Comparison of ENCODE assay signal across 19 cellular contexts in the genomic region with DNA sequence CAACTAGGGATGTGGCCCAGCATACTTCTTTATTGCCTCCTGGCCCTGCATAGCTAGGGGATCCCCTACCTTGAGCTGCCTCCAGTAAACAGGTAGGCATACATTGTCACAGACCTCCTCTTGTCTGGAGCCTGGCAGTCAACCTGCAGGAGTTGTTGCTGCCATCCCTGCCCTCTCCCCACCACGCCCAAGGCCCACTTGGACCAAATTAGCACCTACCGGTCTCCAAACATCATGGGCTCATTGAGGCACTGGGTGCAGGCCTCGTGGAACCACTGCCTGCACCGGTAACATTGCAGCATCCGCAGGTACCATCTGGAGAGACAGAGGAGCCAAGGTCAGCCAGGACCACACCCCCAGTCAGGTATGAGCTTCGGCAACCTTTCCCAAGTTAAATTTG.
"Had no signal": no experiment of that assay in that cellular context is flagged by ENCODE, and none has a peak within 500 bp of the region (broad histone marks: within the 10 kb centered on the region; RNA-seq: fewer than 3 reads in every experiment).

No MANE protein-coding gene starts in this region.

- H3K4me3 ChIP-seq: esophagus muscularis mucosa, heart right ventricle, left lung, tibial artery had no signal

- H3K27ac ChIP-seq: heart right ventricle, left lung, WERI-Rb-1 had no signal

- H3K4me3 Mint-ChIP-seq: activated T-helper 1 cell treated with anti-CD3 and anti-CD28 coated beads, Interleukin-12 subunit alpha, Interleukin-12 subunit beta, Interleukin-2, Interleukin-4 antibody, amounts not matched to agents 30 ng/mL and 10 ng/mL and 1 ng/mL, durations not matched to agents 14 hours and 24 hours and 36 hours; T-cell had no signal

- ATAC-seq: heart right ventricle; left lung; SK-N-SH treated with all-trans-retinoic acid at 6 μM for 48 hours; stimulated activated naive CD8-positive, alpha-beta T cell treated with anti-CD3 and anti-CD28 coated beads, Interleukin-15, Interleukin-2, amounts not matched to agents 100 U/mL and 50 U/mL, for 24 hours; T-cell had no signal

- DNase-seq: activated CD4-positive, alpha-beta T cell treated with anti-CD3 and anti-CD28 coated beads, Interleukin-2, amount 50 U/mL, for 48 hours; activated naive CD4-positive, alpha-beta T cell treated with anti-CD3 and anti-CD28 coated beads, Interleukin-2, amount 50 U/mL, for 16 hours; activated T-cell treated with anti-CD3 and anti-CD28 coated beads for 4 hours; dermis blood vessel endothelial cell; effector memory CD4-positive, alpha-beta T cell; heart right ventricle; left lung; mammary epithelial cell; stimulated activated CD4-positive, alpha-beta T cell treated with anti-CD3 and anti-CD28 coated beads, Interleukin-12 subunit alpha, Interleukin-12 subunit beta, amount 100 ng/mL, for 4 hours; stimulated activated CD4-positive, alpha-beta T cell treated with anti-CD3 and anti-CD28 coated beads, Interleukin-1b, Interleukin-23, amount 100 ng/mL, for 48 hours; stimulated activated naive CD8-positive, alpha-beta T cell treated with anti-CD3 and anti-CD28 coated beads, Interleukin-15, Interleukin-2, amounts not matched to agents 100 U/mL and 50 U/mL, for 24 hours; substantia nigra; T-cell; WERI-Rb-1 had no signal

- H3K9me3 Mint-ChIP-seq: activated T-helper 1 cell treated with anti-CD3 and anti-CD28 coated beads, Interleukin-12 subunit alpha, Interleukin-12 subunit beta, Interleukin-2, Interleukin-4 antibody, amounts not matched to agents 30 ng/mL and 10 ng/mL and 1 ng/mL, durations not matched to agents 14 hours and 24 hours and 36 hours; T-cell had no signal

- H3K9me3 ChIP-seq: esophagus muscularis mucosa, heart right ventricle, left lung, neutrophil, tibial artery had no signal

- H3K27me3 Mint-ChIP-seq: T-cell had no signal

- H3K27me3 ChIP-seq: esophagus muscularis mucosa, heart right ventricle, left lung, neutrophil, tibial artery had no signal
